In the genomic region with DNA sequence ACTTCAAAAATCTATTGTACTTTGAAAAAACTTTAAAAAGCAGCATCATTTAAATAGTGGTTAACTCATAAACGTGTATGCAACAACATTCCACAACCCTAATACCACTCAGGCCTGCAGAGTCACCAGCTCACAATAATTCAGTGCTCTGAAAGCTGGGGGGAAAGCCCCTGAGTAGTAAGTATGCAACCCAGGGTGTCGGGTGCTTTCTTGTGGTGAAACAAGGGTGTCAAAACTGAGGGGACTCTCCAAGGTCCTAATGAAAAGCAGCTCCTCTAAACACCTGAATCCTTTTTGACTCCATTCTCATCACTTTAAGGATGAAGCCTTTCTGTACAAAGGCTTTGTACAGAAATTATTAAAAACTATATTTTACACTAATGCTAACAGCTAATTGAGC, we compare ENCODE assay signal across 8 cellular contexts. TPM values are rescaled to one million over a fixed set of nuclear protein-coding genes. Genes with fewer than 3 reads are reported as not detected.
DNase-seq lines count a peak whose midpoint lies in the region; ATAC-seq and TF ChIP-seq lines count a peak whose summit lies in the region.

No MANE protein-coding gene starts in this region.

- H3K9me3 ChIP-seq in prostate gland (no peaks in the 10 kb centered on the region), tibial nerve (no peaks in the 10 kb centered on the region)

- no peaks in the 10 kb centered on the region for H3K4me1 ChIP-seq in prostate gland (replicated peaks)
- H3K4me1 ChIP-seq in tibial nerve = no peaks in the 10 kb centered on the region

- ATAC-seq in GM18858 (IDR thresholded peaks at IDR 0.05; ENCODE audit: unreplicated experiment) (peak; percentile 98), HG02981 (IDR thresholded peaks at IDR 0.05; ENCODE audit: unreplicated experiment) (peak; percentile 97)

- H3K27me3 ChIP-seq in prostate gland (replicated peaks; ENCODE audit: insufficient read depth) (no peaks in the 10 kb centered on the region), tibial nerve (no peaks in the 10 kb centered on the region)

- no peak overlapping the region for H3K4me3 ChIP-seq in prostate gland
- H3K4me3 ChIP-seq in tibial nerve = no peak overlapping the region

- TF ChIP-seq EP300 in tibial nerve (IDR thresholded peaks at IDR 0.05) = no peak

- TF ChIP-seq CTCF in prostate gland (IDR thresholded peaks at IDR 0.05) (no peak), tibial nerve (IDR thresholded peaks at IDR 0.05) (no peak)

- H3K27ac ChIP-seq in prostate gland = no peak overlapping the region
- no peak overlapping the region for H3K27ac ChIP-seq in tibial nerve

- DNase-seq in activated CD4-positive, alpha-beta T cell treated with anti-CD3 and anti-CD28 coated beads, Interleukin-2, amount 50 U/mL, for 48 hours = peak; percentile 52 to 68
- peak; percentile 59 to 69 for DNase-seq in stimulated activated CD4-positive, alpha-beta T cell treated with anti-CD3 and anti-CD28 coated beads, Interleukin-2, amount 100 ng/mL, for 24 hours
- DNase-seq in prostate gland (ENCODE audit: low spot score) (no peak), cortex of kidney (lab: John Stamatoyannopoulos, UW) (no peak), tibial nerve (ENCODE audit: low spot score in 2 of 2) (no peak), NCI-H1930 (lab: John Stamatoyannopoulos, UW) (no peak)

- intact Hi-C loops in prostate gland (cut with DNase I) = no loop called here

- no peaks in the 10 kb centered on the region for H3K36me3 ChIP-seq in prostate gland
- peaks cover 0 to 90% (median 9%) of the 10 kb centered on the region in 3 donors for H3K36me3 ChIP-seq in tibial nerve

- 78% methylated on average over 2 of the region's 2 CpGs for WGBS in prostate gland
- 74 to 80% methylated on average over 2 of the region's 2 CpGs for WGBS in tibial nerve, 2 donors

- no peak for TF ChIP-seq POLR2A in prostate gland (IDR thresholded peaks at IDR 0.05)
- no peak for TF ChIP-seq POLR2A in tibial nerve (IDR thresholded peaks at IDR 0.05)

RNA-seq across cellular contexts. Expression of gene FGFR1OP2, which starts 33.7 kb away (rescaled TPM):
- total RNA-seq in prostate gland = 10 to 100 TPM; 45.0 to 64.4 TPM
- total RNA-seq in tibial nerve = 100 to 1,000 TPM; 106 to 142 (median 129) TPM

RNA-seq across cellular contexts. Expression of gene INTS13, which starts 34.2 kb away (rescaled TPM):
- 10 to 100 TPM; 22.1 to 23.5 TPM for total RNA-seq in prostate gland
- 10 to 100 TPM; 12.4 to 31.5 (median 19.5) TPM for total RNA-seq in tibial nerve

RNA-seq across cellular contexts. Expression of gene TM7SF3, which starts 42.2 kb away (rescaled TPM):
- total RNA-seq in prostate gland (100 to 1,000 TPM in 1 of 2 donors, 10 to 100 TPM in 1; 94.5 to 132 TPM), tibial nerve (100 to 1,000 TPM in 3 of 4 donors, 10 to 100 TPM in 1; 78.6 to 124 (median 119) TPM)

RNA-seq across cellular contexts. Expression of gene MED21, which starts 50.4 kb away (rescaled TPM):
- 10 to 100 TPM; 36.2 to 52.0 TPM for total RNA-seq in prostate gland
- total RNA-seq in tibial nerve = 10 to 100 TPM; 20.4 to 45.5 (median 35.9) TPM

Comparison
In these comparisons a context has a peak if more than half of its experiments do, and no peak if none do; other contexts are left out.
1. DNase-seq: peak in activated CD4-positive, alpha-beta T cell treated with anti-CD3 and anti-CD28 coated beads, Interleukin-2, amount 50 U/mL, for 48 hours (2 of 2) and stimulated activated CD4-positive, alpha-beta T cell treated with anti-CD3 and anti-CD28 coated beads, Interleukin-2, amount 100 ng/mL, for 24 hours (2 of 2); none in prostate gland (single experiment), cortex of kidney (single experiment), tibial nerve (0 of 2) and NCI-H1930 (0 of 2).